In the genomic region with DNA sequence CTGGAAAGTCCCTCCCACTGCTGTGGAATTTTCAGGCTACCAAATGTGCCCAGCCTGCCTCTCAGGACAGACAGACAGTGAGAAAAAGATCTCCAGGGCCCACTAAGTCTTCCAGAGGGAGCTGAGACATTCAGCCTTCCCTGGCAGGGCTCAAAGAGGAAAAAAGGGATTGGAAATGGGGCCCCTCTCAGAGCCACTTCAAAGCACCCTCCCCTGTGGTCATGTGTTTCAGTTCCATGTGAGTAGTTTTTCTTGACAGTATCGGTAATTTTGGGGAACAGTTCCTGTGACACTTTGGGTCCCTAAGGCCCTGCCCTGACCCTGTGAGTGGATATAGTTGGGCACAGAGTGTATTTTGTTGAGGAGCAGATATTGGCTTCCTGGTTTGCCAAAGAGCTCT, we compare ENCODE assay signal across 18 cellular contexts. TPM values are rescaled to one million over a fixed set of nuclear protein-coding genes. Genes with fewer than 3 reads are reported as not detected.
DNase-seq lines count a peak whose midpoint lies in the region; ATAC-seq and TF ChIP-seq lines count a peak whose summit lies in the region.
"Had no signal": no experiment of that assay in that cellular context is flagged by ENCODE, and none has a peak within 500 bp of the region (broad histone marks: within the 10 kb centered on the region; RNA-seq: fewer than 3 reads in every experiment).

No MANE protein-coding gene starts in this region.

- H3K4me3 ChIP-seq in GM23338 (no peak overlapping the region), trophoblast cell (ENCODE audit: low read depth, low read length) (no peak overlapping the region), suprapubic skin (no peak overlapping the region)
- H3K4me3 ChIP-seq: lower lobe of right lung, Peyer's patch, upper lobe of right lung had no signal

- peaks cover 81% of the 10 kb centered on the region for H3K4me1 Mint-ChIP-seq in activated T-cell treated with anti-CD3 and anti-CD28 coated beads, Interleukin-2, amount 50 U/mL, for 24 hours (ENCODE audit: low read depth)
- peaks cover 73% of the 10 kb centered on the region for H3K4me1 Mint-ChIP-seq in activated T-cell treated with anti-CD3 and anti-CD28 coated beads, Interleukin-2, amount 50 U/mL, for 4 hours (ENCODE audit: low read depth)
- peaks cover 78% of the 10 kb centered on the region for H3K4me1 Mint-ChIP-seq in GM23338
- peaks cover 78% of the 10 kb centered on the region for H3K4me1 Mint-ChIP-seq in activated naive CD8-positive, alpha-beta T cell (ENCODE audit: low read depth)

- no peak overlapping the region for H3K4me3 Mint-ChIP-seq in activated T-cell treated with anti-CD3 and anti-CD28 coated beads, Interleukin-2, amount 50 U/mL, for 24 hours
- no peak overlapping the region for H3K4me3 Mint-ChIP-seq in activated T-cell treated with anti-CD3 and anti-CD28 coated beads, Interleukin-2, amount 50 U/mL, for 4 hours
- H3K4me3 Mint-ChIP-seq in GM23338, result no peak overlapping the region; the same call in 2 of the 3 replicates
- H3K4me3 Mint-ChIP-seq in activated naive CD8-positive, alpha-beta T cell, result peak overlapping the region; percentile 32
- H3K4me3 Mint-ChIP-seq: activated naive CD8-positive, alpha-beta T cell treated with anti-CD3 and anti-CD28 coated beads, Interleukin-2, amount 10 ng/mL, durations not matched to agents 7 days and 5 days; T-helper 1 cell treated with Interleukin-12 subunit alpha and Interleukin-12 subunit beta and Interleukin-4 antibody, amounts not matched to agents 30 μg/mL and 1 μg/mL, for 36 hours had no signal

- peak overlapping the region; percentile 76 for H3K27ac ChIP-seq in GM23338 (ENCODE audit: low read depth)
- no peak overlapping the region for H3K27ac ChIP-seq in trophoblast cell (ENCODE audit: low read depth, low read length)
- H3K27ac ChIP-seq in suprapubic skin, result no peak overlapping the region
- H3K27ac ChIP-seq: lower lobe of right lung, Peyer's patch, upper lobe of right lung had no signal

- H2BK120ac ChIP-seq in trophoblast cell (ENCODE audit: insufficient read depth, low read length, poor library complexity), result no peak overlapping the region

- H3K9me3 ChIP-seq in trophoblast cell (ENCODE audit: insufficient read depth, low read depth, low read length) (peaks cover 2% of the 10 kb centered on the region), suprapubic skin (no peaks in the 10 kb centered on the region)
- H3K9me3 ChIP-seq: lower lobe of right lung, Peyer's patch, upper lobe of right lung had no signal

- WGBS in trophoblast cell (ENCODE audit: extremely low coverage, insufficient coverage, insufficient read length), result no CpG with 5 or more reads among the region's 1 CpG
- 100% methylated on average over 1 of the region's 1 CpG for WGBS in suprapubic skin

- no peaks in the 10 kb centered on the region for H3K36me3 ChIP-seq in GM23338 (ENCODE audit: insufficient read depth)
- peaks cover 0 to 5% of the 10 kb centered on the region in 2 experiments for H3K36me3 ChIP-seq in trophoblast cell (ENCODE audit: control insufficient read depth in 1 of 2, insufficient read depth in 2 of 2, low read length in 2 of 2)
- no peaks in the 10 kb centered on the region for H3K36me3 ChIP-seq in suprapubic skin
- H3K36me3 ChIP-seq: lower lobe of right lung, Peyer's patch, upper lobe of right lung had no signal

- no peaks in the 10 kb centered on the region for H3K79me1 ChIP-seq in trophoblast cell (ENCODE audit: low read length)

- H2BK12ac ChIP-seq in trophoblast cell (ENCODE audit: low read length), result no peak overlapping the region

- no peak overlapping the region for H3K9ac ChIP-seq in trophoblast cell (ENCODE audit: low read length)

- H2AFZ ChIP-seq in GM23338, result no peak overlapping the region
- no peak overlapping the region for H2AFZ ChIP-seq in trophoblast cell (ENCODE audit: insufficient read depth, low read length, poor library complexity)

- peak overlapping the region; percentile 98 for H3K4ac ChIP-seq in trophoblast cell (ENCODE audit: low read depth, low read length)

- no peak for TF ChIP-seq POLR2A in suprapubic skin (IDR thresholded peaks at IDR 0.05)

- no peak overlapping the region for H2AK5ac ChIP-seq in trophoblast cell (ENCODE audit: low read length)

- H3K4me2 ChIP-seq in GM23338 (no peak overlapping the region), trophoblast cell (ENCODE audit: low read length) (no peak overlapping the region)

- peaks cover 61% of the 10 kb centered on the region for H3K36me3 Mint-ChIP-seq in activated T-cell treated with anti-CD3 and anti-CD28 coated beads, Interleukin-2, amount 50 U/mL, for 24 hours (ENCODE audit: low read depth)
- H3K36me3 Mint-ChIP-seq in activated T-cell treated with anti-CD3 and anti-CD28 coated beads, Interleukin-2, amount 50 U/mL, for 4 hours (ENCODE audit: insufficient read depth), result peaks cover 1% of the 10 kb centered on the region
- peaks cover 16% of the 10 kb centered on the region for H3K36me3 Mint-ChIP-seq in GM23338 (ENCODE audit: low read depth)
- no peaks in the 10 kb centered on the region for H3K36me3 Mint-ChIP-seq in activated naive CD8-positive, alpha-beta T cell

- H3K9me2 ChIP-seq in GM23338 (ENCODE audit: insufficient read depth), result no peaks in the 10 kb centered on the region

- H3K27me3 Mint-ChIP-seq in activated T-cell treated with anti-CD3 and anti-CD28 coated beads, Interleukin-2, amount 50 U/mL, for 24 hours, result no peaks in the 10 kb centered on the region
- H3K27me3 Mint-ChIP-seq in activated T-cell treated with anti-CD3 and anti-CD28 coated beads, Interleukin-2, amount 50 U/mL, for 4 hours (ENCODE audit: low read depth), result no peaks in the 10 kb centered on the region
- peaks cover 14% of the 10 kb centered on the region for H3K27me3 Mint-ChIP-seq in GM23338 (ENCODE audit: insufficient read depth, low read depth, poor library complexity)
- H3K27me3 Mint-ChIP-seq in activated naive CD8-positive, alpha-beta T cell, result no peaks in the 10 kb centered on the region
- H3K27me3 Mint-ChIP-seq: activated naive CD8-positive, alpha-beta T cell treated with anti-CD3 and anti-CD28 coated beads, Interleukin-2, amount 10 ng/mL, durations not matched to agents 7 days and 5 days had no signal

- peaks cover 11% of the 10 kb centered on the region; the same call in 1 of the 2 replicates for H3F3A ChIP-seq in GM23338 (replicated peaks; ENCODE audit: low read depth)

- H3K9me3 Mint-ChIP-seq in activated T-cell treated with anti-CD3 and anti-CD28 coated beads, Interleukin-2, amount 50 U/mL, for 24 hours, result no peaks in the 10 kb centered on the region
- no peaks in the 10 kb centered on the region for H3K9me3 Mint-ChIP-seq in activated T-cell treated with anti-CD3 and anti-CD28 coated beads, Interleukin-2, amount 50 U/mL, for 4 hours
- no peaks in the 10 kb centered on the region for H3K9me3 Mint-ChIP-seq in GM23338
- H3K9me3 Mint-ChIP-seq in activated naive CD8-positive, alpha-beta T cell (ENCODE audit: low read depth), result no peaks in the 10 kb centered on the region
- H3K9me3 Mint-ChIP-seq: activated naive CD8-positive, alpha-beta T cell treated with anti-CD3 and anti-CD28 coated beads, Interleukin-2, amount 10 ng/mL, durations not matched to agents 7 days and 5 days; T-helper 1 cell treated with Interleukin-12 subunit alpha and Interleukin-12 subunit beta and Interleukin-4 antibody, amounts not matched to agents 30 μg/mL and 1 μg/mL, for 36 hours had no signal

- H3K4me1 ChIP-seq in GM23338 (ENCODE audit: insufficient read depth) (peaks cover 89% of the 10 kb centered on the region), trophoblast cell (ENCODE audit: control insufficient read depth in 1 of 2, insufficient read depth in 2 of 2, low read length in 2 of 2) (peaks cover 13 to 19% of the 10 kb centered on the region in 2 experiments), suprapubic skin (peaks cover 57% of the 10 kb centered on the region)

- H3K27me3 ChIP-seq in GM23338 (ENCODE audit: insufficient read depth) (no peaks in the 10 kb centered on the region), trophoblast cell (ENCODE audit: insufficient read depth, low read length) (no peaks in the 10 kb centered on the region), suprapubic skin (no peaks in the 10 kb centered on the region)
- H3K27me3 ChIP-seq: Peyer's patch, upper lobe of right lung had no signal

- no peak overlapping the region for H2BK5ac ChIP-seq in trophoblast cell (ENCODE audit: low read depth, low read length, poor library complexity)

- H3K27ac Mint-ChIP-seq in activated T-cell treated with anti-CD3 and anti-CD28 coated beads, Interleukin-2, amount 50 U/mL, for 24 hours, result peak overlapping the region; percentile 83
- 0 out of 2 replicates have a peak overlapping the region, but pooled peaks have one; percentile 4 for H3K27ac Mint-ChIP-seq in GM23338
- no peak overlapping the region for H3K27ac Mint-ChIP-seq in activated naive CD8-positive, alpha-beta T cell
- H3K27ac Mint-ChIP-seq: activated naive CD8-positive, alpha-beta T cell treated with anti-CD3 and anti-CD28 coated beads, Interleukin-2, amount 10 ng/mL, durations not matched to agents 7 days and 5 days; T-helper 1 cell treated with Interleukin-12 subunit alpha and Interleukin-12 subunit beta and Interleukin-4 antibody, amounts not matched to agents 30 μg/mL and 1 μg/mL, for 36 hours had no signal

- TF ChIP-seq EP300 in suprapubic skin (IDR thresholded peaks at IDR 0.05), result no peak

- no peak overlapping the region for H4K12ac ChIP-seq in trophoblast cell (ENCODE audit: low read depth, low read length)

- DNase-seq in activated T-cell treated with anti-CD3 and anti-CD28 coated beads, Interleukin-2, amount 50 U/mL, for 24 hours, result no peak
- DNase-seq in activated T-cell treated with anti-CD3 and anti-CD28 coated beads, Interleukin-2, amount 50 U/mL, for 4 hours, result no peak
- no peak for DNase-seq in GM23338 (ENCODE audit: low spot score)
- no peak for DNase-seq in trophoblast cell
- DNase-seq in suprapubic skin (ENCODE audit: low spot score in 2 of 2), result no peak
- DNase-seq in LoVo (ENCODE audit: low spot score), result no peak
- DNase-seq in NCI-H226, result no peak
- DNase-seq: activated naive CD8-positive, alpha-beta T cell treated with anti-CD3 and anti-CD28 coated beads, Interleukin-2, amount 10 ng/mL, durations not matched to agents 7 days and 5 days; hypothalamus; lower lobe of right lung; NCI-H1105; NCI-H446 treated with DMSO at 0.1 percent for 48 hours; small intestine; upper lobe of right lung had no signal

- H3K14ac ChIP-seq in trophoblast cell (ENCODE audit: low read length), result no peak overlapping the region

- no peak overlapping the region for H3K23ac ChIP-seq in trophoblast cell (ENCODE audit: low read length)

- no peak for ATAC-seq in activated T-cell treated with anti-CD3 and anti-CD28 coated beads, Interleukin-2, amount 50 U/mL, for 4 hours
- ATAC-seq in GM23338, result no peak
- ATAC-seq: HCT116, lower lobe of right lung, upper lobe of right lung had no signal

- H4K20me1 ChIP-seq in GM23338 (replicated peaks; ENCODE audit: insufficient read depth), result peaks cover 94% of the 10 kb centered on the region

- peaks cover 100% of the 10 kb centered on the region for H3K79me2 ChIP-seq in GM23338 (replicated peaks; ENCODE audit: insufficient read depth)
- H3K79me2 ChIP-seq in trophoblast cell (ENCODE audit: control insufficient read depth, insufficient read depth, low read length, poor library complexity), result peaks cover 39% of the 10 kb centered on the region

- no peak for TF ChIP-seq CTCF in GM23338 (conservative IDR thresholded peaks at IDR 0.05; ENCODE audit: low read depth in 2 of 2)
- no peak for TF ChIP-seq CTCF in suprapubic skin (IDR thresholded peaks at IDR 0.05)

- H3K18ac ChIP-seq in trophoblast cell (ENCODE audit: low read length), result peak overlapping the region; percentile 11

- H4K8ac ChIP-seq in trophoblast cell (ENCODE audit: low read depth, low read length), result no peak overlapping the region

- H4K91ac ChIP-seq in trophoblast cell (ENCODE audit: low read depth, low read length), result no peak overlapping the region

RNA-seq across cellular contexts. Expression of gene LARP1, which starts 25.0 kb away (rescaled TPM):
- 100 to 1,000 TPM; 412 to 443 (median 432) TPM for total RNA-seq in activated T-cell treated with anti-CD3 and anti-CD28 coated beads, Interleukin-2, amount 50 U/mL, for 4 hours
- total RNA-seq in GM23338 (2014; rRNA removed; shearing (Covaris generic)), result 267 and 302 TPM in 2 replicates
- 133 and 153 TPM in 2 replicates for polyA plus RNA-seq in GM23338 (2016; fragmentation: Nextera tagmentation; extraction: Ambion mirVana)
- polyA plus RNA-seq in trophoblast cell (2013), result 106 and 113 TPM in 2 replicates
- 100 to 1,000 TPM in 3 of 4 donors, 10 to 100 TPM in 1; 98.5 to 127 (median 110) TPM for total RNA-seq in suprapubic skin
